15 cellular contexts compared by ENCODE assay signal in genomic region chr1:30704765-30705509, GRCh38. TPM values are rescaled to one million over a fixed set of nuclear protein-coding genes. Genes with fewer than 3 reads are reported as not detected.
A peak's percentile ranks its signal among the peaks of the same experiment; 100 is the strongest.
DNase-seq lines count a peak whose midpoint lies in the region; ATAC-seq and TF ChIP-seq lines count a peak whose summit lies in the region.
"Had no signal": no experiment of that assay in that cellular context is flagged by ENCODE, and none has a peak within 500 bp of the region (broad histone marks: within the 10 kb centered on the region; RNA-seq: fewer than 3 reads in every experiment).

No MANE protein-coding gene starts in this region.

- no peak overlapping the region for H2AK5ac ChIP-seq in mesenchymal stem cell (ENCODE audit: low read length, severe bottlenecking)

- H2BK12ac ChIP-seq in mesenchymal stem cell (ENCODE audit: low read length in 2 of 2), result no peak overlapping the region

- POLR2A ChIA-PET in naive thymus-derived CD4-positive, alpha-beta T cell (lab: Charles Lee), result no interaction called here

- H4K8ac ChIP-seq in mesenchymal stem cell (ENCODE audit: low read length), result no peak overlapping the region

- ATAC-seq in body of pancreas, result no peak
- no peak for ATAC-seq in naive thymus-derived CD4-positive, alpha-beta T cell

- H3K4me3 Mint-ChIP-seq in chondrocyte (ENCODE audit: unreplicated experiment), result no peak overlapping the region
- no peak overlapping the region for H3K4me3 Mint-ChIP-seq in naive thymus-derived CD4-positive, alpha-beta T cell
- H3K4me3 Mint-ChIP-seq: CD14-positive monocyte had no signal

- WGBS in mesenchymal stem cell, result 82% methylated on average over 14 of the region's 14 CpGs
- WGBS in body of pancreas, 2 donors, result 74 to 78% methylated on average over 13 to 14 of the region's 14 CpGs

- H3K9me3 ChIP-seq in mesenchymal stem cell (ENCODE audit: control insufficient read depth, low read length) (no peaks in the 10 kb centered on the region), body of pancreas (no peaks in the 10 kb centered on the region)
- no peaks in the 10 kb centered on the region for H3K9me3 ChIP-seq in naive thymus-derived CD4-positive, alpha-beta T cell (ENCODE audit: control insufficient read depth in 2 of 3, low read length in 3 of 3)
- H3K9me3 ChIP-seq: HAP-1 had no signal

- no peak overlapping the region for H2BK15ac ChIP-seq in mesenchymal stem cell (ENCODE audit: low read depth, poor library complexity, severe bottlenecking)

- no peaks in the 10 kb centered on the region for H3K79me1 ChIP-seq in mesenchymal stem cell (replicated peaks; ENCODE audit: low read length, poor library complexity, severe bottlenecking)

- no peak for TF ChIP-seq CTCF in AG10803 (conservative IDR thresholded peaks at IDR 0.05; ENCODE audit: low read length)
- no peak for TF ChIP-seq CTCF in chondrocyte (IDR thresholded peaks at IDR 0.05)
- no peak for TF ChIP-seq CTCF in body of pancreas (IDR thresholded peaks at IDR 0.05)
- no peak for TF ChIP-seq CTCF in GM13977 (IDR thresholded peaks at IDR 0.05; ENCODE audit: extremely low read depth, insufficient read depth, missing control alignments)

- H3K4me2 ChIP-seq in mesenchymal stem cell (ENCODE audit: low read length, poor library complexity, severe bottlenecking), result no peak overlapping the region

- H3K23ac ChIP-seq in mesenchymal stem cell (ENCODE audit: low read length in 2 of 2), result no peak overlapping the region

- peak overlapping the region; percentile 54 for H3K9ac ChIP-seq in mesenchymal stem cell (ENCODE audit: low read length)

- peak; percentile 13 for DNase-seq in AG10803 (ENCODE audit: low read depth)
- DNase-seq in chondrocyte (ENCODE audit: low spot score), result peak; percentile 67
- DNase-seq in mesenchymal stem cell, result no peak
- no peak for DNase-seq in body of pancreas
- no peak for DNase-seq in GM13977 (ENCODE audit: low spot score)
- no peak for DNase-seq in H7
- no peak for DNase-seq in naive thymus-derived CD4-positive, alpha-beta T cell
- DNase-seq: NCI-H1930, NCI-H526 treated with DMSO at 0.1 percent for 48 hours, SIG-M5 had no signal

- H4K91ac ChIP-seq in mesenchymal stem cell (ENCODE audit: low read length), result no peak overlapping the region

- TF ChIP-seq POLR2A in body of pancreas (IDR thresholded peaks at IDR 0.05), result no peak

- H3K36me3 ChIP-seq in mesenchymal stem cell (ENCODE audit: control insufficient read depth in 1 of 2, insufficient read depth in 2 of 2, low read depth in 1 of 2, low read length in 2 of 2) (no peaks in the 10 kb centered on the region), body of pancreas (replicated peaks in 1 of 2; ENCODE audit: insufficient read depth in 1 of 2, low read depth in 2 of 2) (no peaks in the 10 kb centered on the region), H7 (replicated peaks; ENCODE audit: control insufficient read depth, insufficient read depth, low read length) (no peaks in the 10 kb centered on the region)
- no peaks in the 10 kb centered on the region for H3K36me3 ChIP-seq in naive thymus-derived CD4-positive, alpha-beta T cell (ENCODE audit: control insufficient read depth in 2 of 3, insufficient read depth in 3 of 3, low read length in 3 of 3)
- H3K36me3 ChIP-seq: HAP-1 had no signal

- no peak overlapping the region for H2BK120ac ChIP-seq in mesenchymal stem cell (ENCODE audit: low read depth, low read length)

- H3K36me3 Mint-ChIP-seq in chondrocyte (ENCODE audit: low read depth), result no peaks in the 10 kb centered on the region
- H3K36me3 Mint-ChIP-seq in naive thymus-derived CD4-positive, alpha-beta T cell, result no peaks in the 10 kb centered on the region
- H3K36me3 Mint-ChIP-seq: CD14-positive monocyte had no signal

- no peak overlapping the region for H3K27ac Mint-ChIP-seq in chondrocyte (ENCODE audit: unreplicated experiment)
- peak overlapping the region in 1 of 9 donors; percentile 82 for H3K27ac Mint-ChIP-seq in naive thymus-derived CD4-positive, alpha-beta T cell
- H3K27ac Mint-ChIP-seq: CD14-positive monocyte had no signal

- H3K27me3 ChIP-seq in mesenchymal stem cell (ENCODE audit: control insufficient read depth in 1 of 2, insufficient read depth in 1 of 2, low read length in 2 of 2) (peaks cover 0 to 25% of the 10 kb centered on the region in 2 experiments), body of pancreas (no peaks in the 10 kb centered on the region), H7 (ENCODE audit: control insufficient read depth, insufficient read depth, low read length) (no peaks in the 10 kb centered on the region)
- no peaks in the 10 kb centered on the region for H3K27me3 ChIP-seq in naive thymus-derived CD4-positive, alpha-beta T cell (ENCODE audit: control insufficient read depth in 2 of 2, insufficient read depth in 2 of 2, low read length in 2 of 2)

- no peak overlapping the region for H2BK5ac ChIP-seq in mesenchymal stem cell (ENCODE audit: low read depth, low read length, poor library complexity, severe bottlenecking)

- intact Hi-C loops in body of pancreas (cut with DNase I), result loop anchor here (10.0 kb wide), 2 partner anchors 910 to 1460 kb away; no protein-coding TSS in a partner anchor
- intact Hi-C loops in naive thymus-derived CD4-positive, alpha-beta T cell (cut with micrococcal nuclease), result loop anchor here in 1 of 2 donors (10.0 kb wide), 1 partner anchor 320 kb away; no protein-coding TSS in a partner anchor

- no peak overlapping the region for H3K27ac ChIP-seq in mesenchymal stem cell (ENCODE audit: low read length, poor library complexity, severe bottlenecking)
- H3K27ac ChIP-seq in skin epidermis, result peak overlapping the region in 16 of 21 experiments; percentile 9 to 80 (median 56)
- no peak overlapping the region for H3K27ac ChIP-seq in body of pancreas
- no peak overlapping the region for H3K27ac ChIP-seq in naive thymus-derived CD4-positive, alpha-beta T cell (ENCODE audit: low read depth, low read length)

- CTCF ChIA-PET in naive thymus-derived CD4-positive, alpha-beta T cell (lab: Charles Lee), result no interaction called here

- H3K9me3 Mint-ChIP-seq in chondrocyte (ENCODE audit: low read depth), result no peaks in the 10 kb centered on the region
- H3K9me3 Mint-ChIP-seq in naive thymus-derived CD4-positive, alpha-beta T cell, result no peaks in the 10 kb centered on the region
- H3K9me3 Mint-ChIP-seq: CD14-positive monocyte had no signal

- in situ Hi-C loops in GM13977 (cut with MboI; ENCODE audit: low pct_unique_long_range_greater_than_20kb, low sequenced_read_pairs, unreplicated experiment), result no loop called here

- peaks cover 13% of the 10 kb centered on the region for H3K27me3 Mint-ChIP-seq in chondrocyte (ENCODE audit: low read depth)
- peaks cover 0 to 15% (median 6%) of the 10 kb centered on the region in 5 donors for H3K27me3 Mint-ChIP-seq in naive thymus-derived CD4-positive, alpha-beta T cell

- H3K4me1 ChIP-seq in mesenchymal stem cell (ENCODE audit: control insufficient read depth, insufficient read depth, low read depth, low read length), result peaks cover 16% of the 10 kb centered on the region
- peaks cover 8% of the 10 kb centered on the region for H3K4me1 ChIP-seq in body of pancreas
- H3K4me1 ChIP-seq in naive thymus-derived CD4-positive, alpha-beta T cell (ENCODE audit: control insufficient read depth in 2 of 2, insufficient read depth in 2 of 2, low read length in 2 of 2), result no peaks in the 10 kb centered on the region
- H3K4me1 ChIP-seq: HAP-1 had no signal

- no peaks in the 10 kb centered on the region for H3K4me1 Mint-ChIP-seq in chondrocyte (ENCODE audit: low read depth)
- H3K4me1 Mint-ChIP-seq in naive thymus-derived CD4-positive, alpha-beta T cell, result peaks cover 0 to 3% (median 0%) of the 10 kb centered on the region in 7 donors
- H3K4me1 Mint-ChIP-seq: CD14-positive monocyte had no signal

- H3K14ac ChIP-seq in mesenchymal stem cell (ENCODE audit: low read length in 2 of 2), result no peak overlapping the region

- no peak overlapping the region for H3K4me3 ChIP-seq in AG10803 (ENCODE audit: low read length)
- H3K4me3 ChIP-seq in mesenchymal stem cell (ENCODE audit: insufficient read depth in 1 of 2, low read depth in 1 of 2, low read length in 2 of 2), result no peak overlapping the region
- H3K4me3 ChIP-seq in skin epidermis, result peak overlapping the region in 1 of 7 experiments; percentile 4
- H3K4me3 ChIP-seq in body of pancreas, result no peak overlapping the region
- H3K4me3 ChIP-seq in H7 (ENCODE audit: insufficient read depth, low read depth, low read length), result no peak overlapping the region
- H3K4me3 ChIP-seq in naive thymus-derived CD4-positive, alpha-beta T cell (ENCODE audit: low read length), result no peak overlapping the region
- H3K4me3 ChIP-seq: HAP-1 had no signal

- no peak overlapping the region for H3K4ac ChIP-seq in mesenchymal stem cell (ENCODE audit: low read depth in 1 of 2, low read length in 2 of 2)

- no peak overlapping the region for H2AFZ ChIP-seq in mesenchymal stem cell (ENCODE audit: low read depth, low read length)

- H3K18ac ChIP-seq in mesenchymal stem cell (ENCODE audit: low read depth in 1 of 2, low read length in 2 of 2), result no peak overlapping the region

RNA-seq across cellular contexts. Expression of gene MATN1, which starts 18.4 kb away (rescaled TPM):
- total RNA-seq in chondrocyte (0.19 to 0.82 TPM (median 0.47 TPM) in 3 replicates), body of pancreas (under 1 TPM in 1 of 2 donors, not detected in 1; 0.33 TPM)
- polyA plus RNA-seq in mesenchymal stem cell (2013, experiment 1 of 2), result 0.03 TPM
- polyA plus RNA-seq in mesenchymal stem cell (2013, experiment 2 of 2), result 0.04 TPM
- total RNA-seq in H7 (2014; rRNA removed; shearing (Covaris generic)), result 0.26 and 0.76 TPM in 2 replicates
- 1 to 10 TPM in 2 of 5 experiments, under 1 TPM in 3; 0.08 to 3.6 (median 0.22) TPM for total RNA-seq in naive thymus-derived CD4-positive, alpha-beta T cell
- polyA plus RNA-seq in naive thymus-derived CD4-positive, alpha-beta T cell, result not detected
- total RNA-seq: A172, HT1080 had no signal
- polyA plus RNA-seq: CD14-positive monocyte had no signal

RNA-seq across cellular contexts. Expression of gene LAPTM5, which starts 52.6 kb away (rescaled TPM):
- total RNA-seq in chondrocyte, result 0.15 to 0.17 TPM in 2 of 3 replicates, not detected in the other
- polyA plus RNA-seq in mesenchymal stem cell (2013, experiment 1 of 2), result 0.97 TPM
- 0.95 TPM for polyA plus RNA-seq in mesenchymal stem cell (2013, experiment 2 of 2)
- total RNA-seq in body of pancreas, result 10 to 100 TPM in 1 of 2 donors, 1 to 10 TPM in 1; 6.3 to 25.2 TPM
- total RNA-seq in H7 (2014; rRNA removed; shearing (Covaris generic)), result 0.26 and 0.28 TPM in 2 replicates
- 100 to 1,000 TPM; 464 to 783 (median 647) TPM for total RNA-seq in naive thymus-derived CD4-positive, alpha-beta T cell
- 100 to 1,000 TPM; 551 to 556 TPM for polyA plus RNA-seq in naive thymus-derived CD4-positive, alpha-beta T cell
- total RNA-seq: A172 had no signal

Comparison
In these comparisons a context has a peak if more than half of its experiments do, and no peak if none do; other contexts are left out.
1. DNase-seq: peak in AG10803 (single experiment) and chondrocyte (single experiment); none in mesenchymal stem cell (single experiment), body of pancreas (0 of 4), GM13977 (single experiment), H7 (single experiment) and naive thymus-derived CD4-positive, alpha-beta T cell (0 of 9).
2. H3K27ac ChIP-seq: peak in skin epidermis (16 of 21); none in mesenchymal stem cell (single experiment), body of pancreas (0 of 4) and naive thymus-derived CD4-positive, alpha-beta T cell (single experiment).
3. RNA of gene LAPTM5, which starts 52.6 kb away (total RNA-seq): 464 to 783 TPM in naive thymus-derived CD4-positive, alpha-beta T cell; 6.3 to 25.2 TPM in body of pancreas, 0.26 to 0.28 TPM in H7 and 0.15 to 0.17 TPM in chondrocyte; every median in the first group is over 10 times any median in the second.